In genomic region chr4:139176299-139177048, GRCh38 we compare ENCODE assay signal across 8 cellular contexts. TPM values are rescaled to one million over a fixed set of nuclear protein-coding genes. Genes with fewer than 3 reads are reported as not detected.
DNase-seq lines count a peak whose midpoint lies in the region; ATAC-seq lines count a peak whose summit lies in the region.

No MANE protein-coding gene starts in this region.

- H3K27me3 ChIP-seq in BLaER1: peaks cover 16% of the 10 kb centered on the region
- no peaks in the 10 kb centered on the region for H3K27me3 ChIP-seq in muscle layer of duodenum (ENCODE audit: low read depth, low read length)

- H4K20me1 ChIP-seq in BLaER1: peaks cover 44% of the 10 kb centered on the region

- H3K9me3 ChIP-seq in BLaER1 (no peaks in the 10 kb centered on the region), muscle layer of duodenum (ENCODE audit: control insufficient read depth in 1 of 2, low read length in 2 of 2) (no peaks in the 10 kb centered on the region)

- H3K4me3 ChIP-seq in BLaER1 (peak overlapping the region; percentile 95), muscle layer of duodenum (ENCODE audit: low read depth in 1 of 2, low read length in 2 of 2) (peak overlapping the region; percentile 95 to 97)

- H3K27ac ChIP-seq in BLaER1: peak overlapping the region; percentile 88
- H3K27ac ChIP-seq in muscle layer of duodenum (ENCODE audit: low read length): peak overlapping the region; percentile 91

- ATAC-seq in GM19397 (IDR thresholded peaks at IDR 0.05; ENCODE audit: unreplicated experiment) (peak; percentile 16), esophagus mucosa (peak; percentile 44)

- peaks cover 17% of the 10 kb centered on the region for H3K4me1 ChIP-seq in BLaER1
- peaks cover 3 to 8% of the 10 kb centered on the region in 2 donors for H3K4me1 ChIP-seq in muscle layer of duodenum (ENCODE audit: control insufficient read depth in 1 of 2, insufficient read depth in 2 of 2, low read length in 2 of 2)

- H3K36me3 ChIP-seq in BLaER1: no peaks in the 10 kb centered on the region
- H3K36me3 ChIP-seq in muscle layer of duodenum (ENCODE audit: control insufficient read depth in 1 of 2, insufficient read depth in 2 of 2, low read length in 2 of 2): peaks cover 0 to 5% of the 10 kb centered on the region in 2 donors

- H3K4me2 ChIP-seq in BLaER1: peak overlapping the region; percentile 95

- DNase-seq in HK-2 (ENCODE audit: unreplicated experiment) (peak; percentile 87), OCI-M1 (lab: John Stamatoyannopoulos, UW) (peak; percentile 94)
- DNase-seq in activated T-cell treated with anti-CD3 and anti-CD28 coated beads, Interleukin-2, amount 50 U/mL, for 48 hours: peak; percentile 68 to 74
- DNase-seq in stimulated activated CD8-positive, alpha-beta memory T cell treated with anti-CD3 and anti-CD28 coated beads, Interleukin-7, amount 100 ng/mL, for 24 hours (ENCODE audit: low read depth): peak; percentile 40

- H3K9ac ChIP-seq in BLaER1: peak overlapping the region; percentile 90

RNA-seq across cellular contexts. Expression of gene ELF2, which starts 0.5 kb away (rescaled TPM):
- 23.8 TPM for total RNA-seq in esophagus mucosa

Comparison
In these comparisons a context has a peak if more than half of its experiments do, and no peak if none do; other contexts are left out.
1. Peak in every context shown above with its lines: DNase-seq, ATAC-seq, H3K4me3 ChIP-seq and H3K27ac ChIP-seq.
2. DNase-seq: peak in every context shown above with its lines; median percentile 94 in OCI-M1; 87 in HK-2; 71 in activated T-cell treated with anti-CD3 and anti-CD28 coated beads, Interleukin-2, amount 50 U/mL, for 48 hours; 40 in stimulated activated CD8-positive, alpha-beta memory T cell treated with anti-CD3 and anti-CD28 coated beads, Interleukin-7, amount 100 ng/mL, for 24 hours.